Comparison of ENCODE assay signal across 8 cellular contexts in the genomic region with DNA sequence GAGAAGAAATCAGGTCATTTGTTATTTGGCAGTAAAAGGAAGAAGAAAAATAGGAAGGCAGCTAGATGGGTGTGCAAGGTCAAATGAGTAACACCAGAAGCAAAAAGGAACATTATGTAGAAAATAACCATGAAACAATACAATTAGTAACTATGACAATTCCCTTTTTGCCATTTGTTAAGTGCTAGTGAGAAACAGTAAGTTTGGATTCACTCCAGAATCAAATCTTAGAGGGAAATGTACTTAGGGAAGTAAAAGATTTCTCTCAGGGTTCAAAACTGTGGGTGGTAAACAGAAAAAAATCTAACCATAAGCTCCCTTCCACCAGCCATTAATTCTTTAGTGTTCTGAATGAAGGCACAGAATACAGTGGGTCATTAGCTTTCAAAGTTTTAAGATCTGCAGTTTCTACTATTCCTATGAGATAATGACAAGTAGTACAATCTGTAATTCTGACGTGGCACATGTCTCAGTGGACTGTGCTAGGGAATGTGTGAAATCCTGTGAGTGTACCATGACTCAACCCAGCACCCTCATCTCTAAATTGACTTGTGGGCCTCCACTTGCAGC. TPM values are rescaled to one million over a fixed set of nuclear protein-coding genes. Genes with fewer than 3 reads are reported as not detected.
A peak's percentile ranks its signal among the peaks of the same experiment; 100 is the strongest.
DNase-seq lines count a peak whose midpoint lies in the region; ATAC-seq, FAIRE-seq and TF ChIP-seq lines count a peak whose summit lies in the region.

No MANE protein-coding gene starts in this region.

- ATAC-seq in HG02642 (IDR thresholded peaks at IDR 0.05; ENCODE audit: poor library complexity, unreplicated experiment) = no peak

- peak overlapping the region; percentile 99 for H3K27ac ChIP-seq in ACC112 (ENCODE audit: low read depth, low read length)
- peak overlapping the region in 4 of 5 donors; percentile 47 to 79 (median 68) for H3K27ac ChIP-seq in adrenal gland

- H3K27me3 ChIP-seq in ACC112 (ENCODE audit: insufficient read depth, low read length) (no peaks in the 10 kb centered on the region), adrenal gland (no peaks in the 10 kb centered on the region)

- 16 to 33% (median 27%) methylated on average over 1 of the region's 1 CpG for WGBS in adrenal gland, 4 donors

- H2AFZ ChIP-seq in ACC112 (ENCODE audit: low read length, unreplicated experiment) = no peak overlapping the region

- intact Hi-C loops in adrenal gland (cut with DNase I) = no loop called here

- no peaks in the 10 kb centered on the region for H3K9me3 ChIP-seq in adrenal gland (replicated peaks in 1 of 3)

- H3K4me1 ChIP-seq in ACC112 (ENCODE audit: control insufficient read depth, insufficient read depth, low read length, unreplicated experiment) (peaks cover 74% of the 10 kb centered on the region), adrenal gland (replicated peaks in 1 of 2) (peaks cover 46 to 66% of the 10 kb centered on the region in 2 donors)

- no peak for TF ChIP-seq CTCF in adrenal gland (IDR thresholded peaks at IDR 0.05)

- DNase-seq in H54 (ENCODE audit: insufficient read length, low spot score) (peak; percentile 23), adrenal gland (peak in 6 of 7 donors; percentile 41 to 66 (median 50)), kidney tubule cell (ENCODE audit: low spot score) (peak; percentile 90), putamen (ENCODE audit: low spot score) (no peak), SKM-1 (lab: John Stamatoyannopoulos, UW; ENCODE audit: unreplicated experiment) (no peak), DMS79 (lab: John Stamatoyannopoulos, UW) (no peak)

- TF ChIP-seq POLR2A in H54 (IDR thresholded peaks at IDR 0.05; ENCODE audit: low read depth, low read length) (no peak), adrenal gland (IDR thresholded peaks at IDR 0.05) (no peak)

- peaks cover 76% of the 10 kb centered on the region for H3K79me2 ChIP-seq in ACC112 (ENCODE audit: control insufficient read depth, insufficient read depth, low read length, unreplicated experiment)

- H3K36me3 ChIP-seq in ACC112 (ENCODE audit: insufficient read depth, low read length) (no peaks in the 10 kb centered on the region), adrenal gland (replicated peaks in 1 of 2) (no peaks in the 10 kb centered on the region)

- peak; percentile 92 for FAIRE-seq in H54 (lab: Jason Lieb, UNC)

- H3K4me3 ChIP-seq in ACC112 (ENCODE audit: low read depth, low read length) (peak overlapping the region; percentile 57), adrenal gland (peak overlapping the region in 1 of 4 donors; percentile 14)

RNA-seq across cellular contexts. Expression of a gene that starts 17.1 kb away (rescaled TPM):
- total RNA-seq in adrenal gland = 10 to 100 TPM; 19.1 to 29.3 (median 25.5) TPM
- polyA plus RNA-seq in adrenal gland = 10 to 100 TPM; 26.4 to 32.0 (median 28.8) TPM

RNA-seq across cellular contexts. Expression of a gene that starts 57.6 kb away (rescaled TPM):
- total RNA-seq in adrenal gland = 10 to 100 TPM in 1 of 8 donors, 1 to 10 TPM in 7; 4.8 to 11.1 (median 7.6) TPM
- 10 to 100 TPM; 10.7 to 14.7 (median 11.6) TPM for polyA plus RNA-seq in adrenal gland

Comparison
In these comparisons a context has a peak if more than half of its experiments do, and no peak if none do; other contexts are left out.
1. DNase-seq: peak in H54 (single experiment), adrenal gland (6 of 7) and kidney tubule cell (single experiment); none in putamen (single experiment), SKM-1 (single experiment) and DMS79 (single experiment).